13 cellular contexts compared by ENCODE assay signal in genomic region chr15:69881760-69882159, GRCh38.
DNase-seq lines count a peak whose midpoint lies in the region; ATAC-seq lines count a peak whose summit lies in the region.
"Had no signal": no experiment of that assay in that cellular context is flagged by ENCODE, and none has a peak within 500 bp of the region (broad histone marks: within the 10 kb centered on the region; RNA-seq: fewer than 3 reads in every experiment).

No MANE protein-coding gene starts in this region.

- no peak overlapping the region for H3K4me3 Mint-ChIP-seq in stimulated activated effector memory CD8-positive, alpha-beta T cell treated with anti-CD3 and anti-CD28 coated beads, Interleukin-12 subunit alpha, Interleukin-12 subunit beta, amount 100 ng/mL, for 72 hours
- H3K4me3 Mint-ChIP-seq: activated T-cell treated with anti-CD3 and anti-CD28 coated beads, Interleukin-2, amount 50 U/mL, for 24 hours had no signal

- H3K36me3 Mint-ChIP-seq in stimulated activated effector memory CD8-positive, alpha-beta T cell treated with anti-CD3 and anti-CD28 coated beads, Interleukin-12 subunit alpha, Interleukin-12 subunit beta, amount 100 ng/mL, for 72 hours: no peaks in the 10 kb centered on the region

- peaks cover 4% of the 10 kb centered on the region for H3K9me3 Mint-ChIP-seq in stimulated activated effector memory CD8-positive, alpha-beta T cell treated with anti-CD3 and anti-CD28 coated beads, Interleukin-12 subunit alpha, Interleukin-12 subunit beta, amount 100 ng/mL, for 72 hours
- H3K9me3 Mint-ChIP-seq: activated T-cell treated with anti-CD3 and anti-CD28 coated beads, Interleukin-2, amount 50 U/mL, for 24 hours had no signal

- no peaks in the 10 kb centered on the region for H3K4me1 Mint-ChIP-seq in stimulated activated effector memory CD8-positive, alpha-beta T cell treated with anti-CD3 and anti-CD28 coated beads, Interleukin-12 subunit alpha, Interleukin-12 subunit beta, amount 100 ng/mL, for 72 hours

- no peak overlapping the region for H3K27ac Mint-ChIP-seq in stimulated activated effector memory CD8-positive, alpha-beta T cell treated with anti-CD3 and anti-CD28 coated beads, Interleukin-12 subunit alpha, Interleukin-12 subunit beta, amount 100 ng/mL, for 72 hours
- H3K27ac Mint-ChIP-seq: activated T-cell treated with anti-CD3 and anti-CD28 coated beads, Interleukin-2, amount 50 U/mL, for 24 hours had no signal

- DNase-seq in NCI-H2107 treated with DMSO at 0.1 percent for 48 hours (lab: John Stamatoyannopoulos, UW; ENCODE audit: unreplicated experiment) (peak; percentile 50), NCI-H2107 (lab: John Stamatoyannopoulos, UW) (no peak), NCI-H2171 treated with DMSO at 0.1 percent for 48 hours (lab: John Stamatoyannopoulos, UW) (peak; percentile 98), NOMO-1 (lab: John Stamatoyannopoulos, UW; ENCODE audit: unreplicated experiment in 2 of 2) (no peak)
- DNase-seq in stimulated activated effector memory CD8-positive, alpha-beta T cell treated with anti-CD3 and anti-CD28 coated beads, Interleukin-12 subunit alpha, Interleukin-12 subunit beta, amount 100 ng/mL, for 72 hours (ENCODE audit: low spot score in 2 of 2): no peak
- DNase-seq in activated CD8-positive, alpha-beta memory T cell treated with anti-CD3 and anti-CD28 coated beads, Interleukin-2, amount 50 U/mL, for 4 hours: no peak
- DNase-seq: activated T-cell treated with anti-CD3 and anti-CD28 coated beads, Interleukin-2, amount 50 U/mL, for 24 hours; brain microvascular endothelial cell; esophagus squamous epithelium; trophoblast cell had no signal

- ATAC-seq in HG02610 (IDR thresholded peaks at IDR 0.05; ENCODE audit: unreplicated experiment): peak; percentile 86
- peak; percentile 51 for ATAC-seq in stimulated activated effector memory CD8-positive, alpha-beta T cell treated with anti-CD3 and anti-CD28 coated beads, Interleukin-12 subunit alpha, Interleukin-12 subunit beta, amount 100 ng/mL, for 72 hours
- ATAC-seq in HG03439 (IDR thresholded peaks at IDR 0.05; ENCODE audit: unreplicated experiment): no peak
- ATAC-seq: HCT116 had no signal

Comparison
In these comparisons a context has a peak if more than half of its experiments do, and no peak if none do; other contexts are left out.
1. DNase-seq: peak in NCI-H2107 treated with DMSO at 0.1 percent for 48 hours (single experiment) and NCI-H2171 treated with DMSO at 0.1 percent for 48 hours (single experiment); none in NCI-H2107 (single experiment), stimulated activated effector memory CD8-positive, alpha-beta T cell treated with anti-CD3 and anti-CD28 coated beads, Interleukin-12 subunit alpha, Interleukin-12 subunit beta, amount 100 ng/mL, for 72 hours (0 of 2), activated CD8-positive, alpha-beta memory T cell treated with anti-CD3 and anti-CD28 coated beads, Interleukin-2, amount 50 U/mL, for 4 hours (single experiment) and NOMO-1 (0 of 2).